In genomic region chr10:44878704-44879530, GRCh38 we compare ENCODE assay signal across 8 cellular contexts.
A peak's percentile ranks its signal among the peaks of the same experiment; 100 is the strongest.
DNase-seq lines count a peak whose midpoint lies in the region; ATAC-seq and TF ChIP-seq lines count a peak whose summit lies in the region.

No MANE protein-coding gene starts in this region.

- H3K4me1 Mint-ChIP-seq in nephron progenitor cell = peaks cover 83% of the 10 kb centered on the region
- H3K4me1 Mint-ChIP-seq in stimulated activated naive B cell treated with anti-CD40 and anti-IgM and Interleukin-4, amounts not matched to agents 10 μg/mL and 1 μg/mL and 100 μg/mL, for 72 hours = peaks cover 20 to 28% of the 10 kb centered on the region in 2 donors

- H3K36me3 ChIP-seq in HUES48 (ENCODE audit: control insufficient read depth, insufficient read depth, low read length) = no peaks in the 10 kb centered on the region
- H3K36me3 ChIP-seq in RWPE2 (ENCODE audit: low read depth) = no peaks in the 10 kb centered on the region

- H3K27ac ChIP-seq in HUES48 (ENCODE audit: low read depth, low read length) (peak overlapping the region; percentile 13), RWPE2 (ENCODE audit: poor library complexity, severe bottlenecking) (no peak overlapping the region)

- DNase-seq in AG08396 (ENCODE audit: low spot score) (peak; percentile 94), GM19240 (ENCODE audit: insufficient read length, low spot score) (peak; percentile 75), RWPE2 (ENCODE audit: low spot score) (no peak), foreskin melanocyte (peak; percentile 78), nephron progenitor cell (peak; percentile 87)
- peak in 3 of 4 experiments; percentile 50 to 69 (median 51) for DNase-seq in activated naive CD4-positive, alpha-beta T cell (lab: John Stamatoyannopoulos, UW)
- DNase-seq in stimulated activated naive B cell treated with anti-CD40 and anti-IgM and Interleukin-4, amounts not matched to agents 10 μg/mL and 1 μg/mL and 100 μg/mL, for 72 hours = peak; percentile 68

- ATAC-seq in RWPE2 (ENCODE audit: low read depth) = peak; percentile 83
- peak; percentile 83 to 86 for ATAC-seq in stimulated activated naive B cell treated with anti-CD40 and anti-IgM and Interleukin-4, amounts not matched to agents 10 μg/mL and 1 μg/mL and 100 μg/mL, for 72 hours (replicated peaks)

- H3K9me3 ChIP-seq in HUES48 (ENCODE audit: control insufficient read depth, insufficient read depth, low read length) = no peaks in the 10 kb centered on the region
- no peaks in the 10 kb centered on the region for H3K9me3 ChIP-seq in RWPE2 (ENCODE audit: severe bottlenecking)

- H3K4me3 Mint-ChIP-seq in nephron progenitor cell = peak overlapping the region; percentile 80
- peak overlapping the region; percentile 84 to 90 for H3K4me3 Mint-ChIP-seq in stimulated activated naive B cell treated with anti-CD40 and anti-IgM and Interleukin-4, amounts not matched to agents 10 μg/mL and 1 μg/mL and 100 μg/mL, for 72 hours

- no peaks in the 10 kb centered on the region for H3K9me3 Mint-ChIP-seq in nephron progenitor cell
- no peaks in the 10 kb centered on the region for H3K9me3 Mint-ChIP-seq in stimulated activated naive B cell treated with anti-CD40 and anti-IgM and Interleukin-4, amounts not matched to agents 10 μg/mL and 1 μg/mL and 100 μg/mL, for 72 hours

- peaks cover 13% of the 10 kb centered on the region for H3K27me3 ChIP-seq in HUES48 (ENCODE audit: control insufficient read depth, insufficient read depth, low read length)
- H3K27me3 ChIP-seq in RWPE2 (ENCODE audit: insufficient read depth, poor library complexity, severe bottlenecking) = no peaks in the 10 kb centered on the region

- no peaks in the 10 kb centered on the region for H3K36me3 Mint-ChIP-seq in nephron progenitor cell (ENCODE audit: low read depth)
- no peaks in the 10 kb centered on the region for H3K36me3 Mint-ChIP-seq in stimulated activated naive B cell treated with anti-CD40 and anti-IgM and Interleukin-4, amounts not matched to agents 10 μg/mL and 1 μg/mL and 100 μg/mL, for 72 hours

- H3K4me1 ChIP-seq in HUES48 (ENCODE audit: control insufficient read depth, insufficient read depth, low read length) (peaks cover 13% of the 10 kb centered on the region; the same call in 1 of the 2 replicates), RWPE2 (ENCODE audit: insufficient read depth, poor library complexity, severe bottlenecking) (no peaks in the 10 kb centered on the region)

- H3K27ac Mint-ChIP-seq in nephron progenitor cell = peak overlapping the region; percentile 89
- H3K27ac Mint-ChIP-seq in stimulated activated naive B cell treated with anti-CD40 and anti-IgM and Interleukin-4, amounts not matched to agents 10 μg/mL and 1 μg/mL and 100 μg/mL, for 72 hours = peak overlapping the region; percentile 72

- H3K27me3 Mint-ChIP-seq in nephron progenitor cell (ENCODE audit: low read depth, poor library complexity) = peaks cover 4% of the 10 kb centered on the region
- H3K27me3 Mint-ChIP-seq in stimulated activated naive B cell treated with anti-CD40 and anti-IgM and Interleukin-4, amounts not matched to agents 10 μg/mL and 1 μg/mL and 100 μg/mL, for 72 hours = peaks cover 19 to 33% of the 10 kb centered on the region in 2 donors

- TF ChIP-seq CTCF in RWPE2 (IDR thresholded peaks at IDR 0.05; ENCODE audit: poor library complexity, severe bottlenecking) = no peak
- TF ChIP-seq CTCF in nephron progenitor cell (IDR thresholded peaks at IDR 0.05) = peak; percentile 11

- peak overlapping the region; percentile 56 for H3K4me3 ChIP-seq in HUES48 (ENCODE audit: low read depth, low read length)
- H3K4me3 ChIP-seq in RWPE2 (ENCODE audit: severe bottlenecking) = peak overlapping the region; percentile 4

- no peak overlapping the region for H3K9ac ChIP-seq in HUES48 (ENCODE audit: low read depth, low read length)
